ENCODE assay signal across 27 cellular contexts in genomic region chrX:136246201-136246600, GRCh38. TPM values are rescaled to one million over a fixed set of nuclear protein-coding genes. Genes with fewer than 3 reads are reported as not detected.
"Had no signal": no experiment of that assay in that cellular context is flagged by ENCODE, and none has a peak within 500 bp of the region (broad histone marks: within the 10 kb centered on the region; RNA-seq: fewer than 3 reads in every experiment).

No MANE protein-coding gene starts in this region.

- H3K9me3 Mint-ChIP-seq: effector memory CD8-positive, alpha-beta T cell; immature natural killer cell; natural killer cell; stimulated activated effector memory CD8-positive, alpha-beta T cell treated with anti-CD3 and anti-CD28 coated beads, Interleukin-12 subunit alpha, Interleukin-12 subunit beta, amount 100 ng/mL, for 72 hours; type B pancreatic cell had no signal

- H3K4me1 Mint-ChIP-seq: immature natural killer cell, natural killer cell had no signal

- H3K4me1 ChIP-seq: lower lobe of right lung, testis had no signal

- H3K27me3 ChIP-seq: esophagus squamous epithelium, ovary, testis, tibial artery had no signal

- H3K9me3 ChIP-seq: esophagus squamous epithelium, lower lobe of right lung, ovary, testis, tibial artery had no signal

- H3K36me3 ChIP-seq: ovary had no signal

- H3K4me3 ChIP-seq: esophagus squamous epithelium, lower lobe of right lung, ovary, testis, tibial artery had no signal

- H3K27ac Mint-ChIP-seq: effector memory CD8-positive, alpha-beta T cell; immature natural killer cell; natural killer cell; progenitor cell of endocrine pancreas; stimulated activated effector memory CD8-positive, alpha-beta T cell treated with anti-CD3 and anti-CD28 coated beads, Interleukin-12 subunit alpha, Interleukin-12 subunit beta, amount 100 ng/mL, for 72 hours; type B pancreatic cell had no signal

- H3K27me3 Mint-ChIP-seq: effector memory CD8-positive, alpha-beta T cell; type B pancreatic cell had no signal

- FAIRE-seq: endometrium, keratinocyte had no signal

- H3K27ac ChIP-seq: esophagus squamous epithelium, lower lobe of right lung, ovary, testis, tibial artery had no signal

- DNase-seq: cortex of kidney; effector memory CD8-positive, alpha-beta T cell; erythroblast; esophagus squamous epithelium; hypothalamus; immature natural killer cell; left ventricle myocardium superior; lower lobe of right lung; natural killer cell; occipital lobe; ovary; stimulated activated CD4-positive, alpha-beta T cell treated with anti-CD3 and anti-CD28 coated beads, Interleukin-2, amount 100 ng/mL, for 24 hours; stimulated activated CD4-positive, alpha-beta T cell treated with anti-CD3 and anti-CD28 coated beads, Interleukin-4, amount 100 ng/mL, for 24 hours; stimulated activated naive CD8-positive, alpha-beta T cell treated with anti-CD3 and anti-CD28 coated beads, Interleukin-15, Interleukin-2, amounts not matched to agents 100 U/mL and 50 U/mL, for 24 hours; substantia nigra; testis; tibial artery had no signal

- H3K36me3 Mint-ChIP-seq: natural killer cell had no signal

- H3K4me3 Mint-ChIP-seq: effector memory CD8-positive, alpha-beta T cell; immature natural killer cell; natural killer cell; stimulated activated effector memory CD8-positive, alpha-beta T cell treated with anti-CD3 and anti-CD28 coated beads, Interleukin-12 subunit alpha, Interleukin-12 subunit beta, amount 100 ng/mL, for 72 hours; type B pancreatic cell had no signal

RNA-seq across cellular contexts. Expression of gene ADGRG4, which starts 54.6 kb away (rescaled TPM):
- total RNA-seq: dermis microvascular lymphatic vessel endothelial cell, frontal cortex, left ventricle myocardium superior, myocyte, natural killer cell, occipital lobe, urinary bladder had no signal
- polyA plus RNA-seq: immature natural killer cell, keratinocyte, neural cell had no signal
